Comparison of ENCODE assay signal across 11 cellular contexts in the genomic region with DNA sequence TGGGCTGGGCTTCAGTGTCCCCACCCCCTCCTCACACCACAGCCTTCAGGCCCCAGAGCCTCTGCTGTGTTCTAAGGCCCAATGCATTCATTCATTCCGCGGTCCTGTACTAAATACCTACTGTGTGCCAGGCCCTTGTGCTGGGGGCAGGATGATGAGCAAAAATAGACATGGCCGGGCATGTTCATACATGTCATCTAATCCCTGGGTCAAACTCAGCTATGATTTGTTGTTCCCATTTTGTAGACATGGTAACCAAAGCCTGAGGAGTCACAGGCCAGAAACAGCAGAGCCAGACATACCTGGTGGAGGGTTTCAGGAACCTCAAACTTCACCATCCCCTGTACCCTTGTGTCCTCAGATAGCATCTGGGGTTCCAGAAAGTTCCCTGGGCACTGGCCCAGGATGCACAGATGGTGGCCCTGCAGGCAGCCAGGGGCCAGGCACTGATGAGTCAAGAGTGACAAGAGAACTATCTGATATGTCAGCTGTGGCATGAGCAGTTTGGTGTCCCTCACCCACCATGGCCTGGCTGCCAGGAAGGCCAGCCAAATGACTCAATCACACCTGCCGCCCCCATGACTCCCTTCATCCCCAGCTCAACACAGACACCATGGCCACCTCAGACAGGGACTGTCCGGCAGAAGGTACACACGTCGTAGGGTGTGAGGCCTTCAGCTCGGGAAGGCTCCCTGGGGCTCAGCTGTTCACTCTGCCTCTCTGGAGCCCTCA. TPM values are rescaled to one million over a fixed set of nuclear protein-coding genes. Genes with fewer than 3 reads are reported as not detected.
A peak's percentile ranks its signal among the peaks of the same experiment; 100 is the strongest.
DNase-seq lines count a peak whose midpoint lies in the region; ATAC-seq and TF ChIP-seq lines count a peak whose summit lies in the region.
"Had no signal": no experiment of that assay in that cellular context is flagged by ENCODE, and none has a peak within 500 bp of the region (broad histone marks: within the 10 kb centered on the region; RNA-seq: fewer than 3 reads in every experiment).

No MANE protein-coding gene starts in this region.

- H3K9ac ChIP-seq in skeletal muscle tissue (ENCODE audit: low read depth in 1 of 3, low read length in 3 of 3), result peak overlapping the region; percentile 69 to 79 (median 73)

- intact Hi-C loops in PC-9 (cut with micrococcal nuclease; ENCODE audit: unreplicated experiment) (loop anchor here (1.0 to 5.0 kb wide), 2 partner anchors 29 to 41 kb away; no protein-coding TSS in a partner anchor), left colon (cut with DNase I, micrococcal nuclease) (no loop called here)

- DNase-seq in NCI-H446 (lab: John Stamatoyannopoulos, UW), result peak; percentile 39 to 47
- no peak for DNase-seq in NCI-H446 treated with DMSO at 0.1 percent for 48 hours (lab: John Stamatoyannopoulos, UW)
- DNase-seq in PC-9, result peak; percentile 52
- DNase-seq in left colon, result no peak
- no peak for DNase-seq in GM19240 (ENCODE audit: insufficient read length, low spot score)
- DNase-seq: activated T-cell treated with anti-CD3 and anti-CD28 coated beads, Interleukin-2, amount 50 U/mL, for 4 hours; NCI-H2081 treated with DMSO at 0.1 percent for 48 hours had no signal

- TF ChIP-seq CTCF in PC-9 (conservative IDR thresholded peaks at IDR 0.05), result no peak

- H3K9me3 ChIP-seq in PC-9 (ENCODE audit: insufficient read depth, low read depth) (no peaks in the 10 kb centered on the region), skeletal muscle tissue (ENCODE audit: control insufficient read depth in 3 of 3, low read length in 3 of 3) (no peaks in the 10 kb centered on the region)

- H3K4me1 ChIP-seq in PC-9 (replicated peaks; ENCODE audit: insufficient read depth) (peaks cover 63% of the 10 kb centered on the region), skeletal muscle tissue (ENCODE audit: control insufficient read depth in 3 of 3, insufficient read depth in 3 of 3, low read length in 3 of 3) (peaks cover 51 to 78% (median 71%) of the 10 kb centered on the region in 3 donors)

- H3K27ac ChIP-seq in PC-9 (no peak overlapping the region), skeletal muscle tissue (ENCODE audit: low read depth, low read length) (peak overlapping the region; percentile 98)

- H3K36me3 ChIP-seq in PC-9 (ENCODE audit: low read depth), result no peaks in the 10 kb centered on the region
- H3K36me3 ChIP-seq in skeletal muscle tissue (ENCODE audit: control insufficient read depth in 3 of 3, insufficient read depth in 3 of 3, low read length in 3 of 3), result peaks cover 21 to 30% (median 23%) of the 10 kb centered on the region in 3 donors

- peaks cover 45% of the 10 kb centered on the region for H3F3A ChIP-seq in PC-9 (ENCODE audit: insufficient read depth, low read depth)

- no peaks in the 10 kb centered on the region for H3K27me3 ChIP-seq in PC-9 (ENCODE audit: insufficient read depth, low read depth)
- H3K27me3 ChIP-seq in skeletal muscle tissue (ENCODE audit: control insufficient read depth in 3 of 3, insufficient read depth in 3 of 3, low read length in 3 of 3), result peaks cover 0 to 5% (median 0%) of the 10 kb centered on the region in 3 donors

- H4K20me1 ChIP-seq in PC-9 (ENCODE audit: insufficient read depth), result peaks cover 3% of the 10 kb centered on the region; the same call in 1 of the 2 replicates

- no peaks in the 10 kb centered on the region for H3K9me2 ChIP-seq in PC-9 (ENCODE audit: insufficient read depth)

- H2AFZ ChIP-seq in PC-9, result no peak overlapping the region

- POLR2A ChIA-PET in PC-9 (lab: Charles Lee; ENCODE audit: unreplicated experiment), result interaction anchor here (0.6 kb wide), 1 partner anchor 589 kb away, joined by 6 read pairs; no protein-coding TSS in a partner anchor

- CTCF ChIA-PET in PC-9 (lab: Charles Lee), result interaction anchor here (0.6 to 1.7 kb wide), 3 partner anchors 28 to 35 kb away, joined by 3 to 15 read pairs (median 9); no protein-coding TSS in a partner anchor

- ATAC-seq in esophagus mucosa (peak; percentile 0), HG02981 (IDR thresholded peaks at IDR 0.05; ENCODE audit: unreplicated experiment) (no peak), left colon (no peak)
- ATAC-seq: activated T-cell treated with anti-CD3 and anti-CD28 coated beads, Interleukin-2, amount 50 U/mL, for 4 hours had no signal

- H3K79me2 ChIP-seq in PC-9 (ENCODE audit: low read depth), result peaks cover 9% of the 10 kb centered on the region

- BruUV-seq in PC-9 (replicated peaks; lab: Mats Ljungman, UMichigan), result no TSS peak

- H3K4me2 ChIP-seq in PC-9, result peak overlapping the region; percentile 66

- H3K4me3 ChIP-seq in PC-9 (no peak overlapping the region), skeletal muscle tissue (ENCODE audit: low read length in 3 of 3) (peak overlapping the region; percentile 1 to 84 (median 54))

RNA-seq across cellular contexts. Expression of a gene that starts 2.7 kb away (rescaled TPM):
- total RNA-seq in PC-9 (2021), result 0.24 TPM in 1 of 2 replicates, not detected in the other
- total RNA-seq in esophagus mucosa, result 59.1 TPM
- 19.3 TPM for total RNA-seq in skeletal muscle tissue
- 1 to 10 TPM; 3.9 to 4.4 TPM for total RNA-seq in left colon

RNA-seq across cellular contexts. Expression of a gene that starts 6.1 kb away (rescaled TPM):
- total RNA-seq in PC-9 (2021) (81.7 and 87.1 TPM in 2 replicates), esophagus mucosa (125 TPM), skeletal muscle tissue (95.0 TPM), left colon (100 to 1,000 TPM in 1 of 2 donors, 10 to 100 TPM in 1; 82.7 to 109 TPM)

RNA-seq across cellular contexts. Expression of a gene that starts 7.2 kb away (rescaled TPM):
- total RNA-seq in PC-9 (2021) (32.8 and 35.1 TPM in 2 replicates), esophagus mucosa (151 TPM), skeletal muscle tissue (15.7 TPM), left colon (100 to 1,000 TPM; 566 to 624 TPM)

RNA-seq across cellular contexts. Expression of a gene that starts 9.4 kb away (rescaled TPM):
- total RNA-seq in PC-9 (2021), result not detected in 2 replicates
- total RNA-seq in esophagus mucosa, result 5.0 TPM
- not detected for total RNA-seq in skeletal muscle tissue
- 1 to 10 TPM in 1 of 2 donors, under 1 TPM in 1; 0.75 to 2.2 TPM for total RNA-seq in left colon
- total RNA-seq: activated T-cell treated with anti-CD3 and anti-CD28 coated beads, Interleukin-2, amount 50 U/mL, for 4 hours; lung microvascular endothelial cell had no signal

RNA-seq across cellular contexts. Expression of a gene that starts 33.0 kb away (rescaled TPM):
- total RNA-seq in PC-9 (2021) (9.1 and 10.1 TPM in 2 replicates), esophagus mucosa (1.1 TPM), skeletal muscle tissue (0.52 TPM), left colon (100 to 1,000 TPM; 201 to 203 TPM)
- total RNA-seq: lung microvascular endothelial cell had no signal

Comparison
In these comparisons a context has a peak if more than half of its experiments do, and no peak if none do; other contexts are left out.
1. DNase-seq: peak in NCI-H446 (2 of 2) and PC-9 (2 of 2); none in NCI-H446 treated with DMSO at 0.1 percent for 48 hours (single experiment), left colon (0 of 2) and GM19240 (single experiment).